In genomic region chrX:100768679-100769338, GRCh38 we compare ENCODE assay signal across 8 cellular contexts. TPM values are rescaled to one million over a fixed set of nuclear protein-coding genes. Genes with fewer than 3 reads are reported as not detected.
DNase-seq lines count a peak whose midpoint lies in the region; ATAC-seq and TF ChIP-seq lines count a peak whose summit lies in the region.

No MANE protein-coding gene starts in this region.

- no peak overlapping the region for H3K27ac ChIP-seq in HL-60 (replicated peaks)

- no peaks in the 10 kb centered on the region for H3K27me3 ChIP-seq in HL-60 (ENCODE audit: insufficient read depth, poor library complexity, severe bottlenecking)

- H3K4me1 Mint-ChIP-seq in activated CD8-positive, alpha-beta memory T cell treated with anti-CD3 and anti-CD28 coated beads, Interleukin-2, amount 10 ng/mL, durations not matched to agents 7 days and 5 days, result no peaks in the 10 kb centered on the region
- H3K4me1 Mint-ChIP-seq in naive B cell, result peaks cover 0 to 5% (median 4%) of the 10 kb centered on the region in 3 donors
- peaks cover 4% of the 10 kb centered on the region for H3K4me1 Mint-ChIP-seq in stimulated activated memory B cell treated with anti-CD40 and anti-IgM and Interleukin-4, amounts not matched to agents 10 μg/mL and 1 μg/mL and 100 μg/mL, for 72 hours

- no peaks in the 10 kb centered on the region for H3K36me3 Mint-ChIP-seq in activated CD8-positive, alpha-beta memory T cell treated with anti-CD3 and anti-CD28 coated beads, Interleukin-2, amount 10 ng/mL, durations not matched to agents 7 days and 5 days
- H3K36me3 Mint-ChIP-seq in naive B cell, result no peaks in the 10 kb centered on the region
- no peaks in the 10 kb centered on the region for H3K36me3 Mint-ChIP-seq in stimulated activated memory B cell treated with anti-CD40 and anti-IgM and Interleukin-4, amounts not matched to agents 10 μg/mL and 1 μg/mL and 100 μg/mL, for 72 hours

- H3K9me3 Mint-ChIP-seq in activated CD8-positive, alpha-beta memory T cell treated with anti-CD3 and anti-CD28 coated beads, Interleukin-2, amount 10 ng/mL, durations not matched to agents 7 days and 5 days (ENCODE audit: low read depth), result no peaks in the 10 kb centered on the region
- H3K9me3 Mint-ChIP-seq in naive B cell, result peaks cover 0 to 4% (median 0%) of the 10 kb centered on the region in 7 donors
- peaks cover 3% of the 10 kb centered on the region for H3K9me3 Mint-ChIP-seq in stimulated activated memory B cell treated with anti-CD40 and anti-IgM and Interleukin-4, amounts not matched to agents 10 μg/mL and 1 μg/mL and 100 μg/mL, for 72 hours

- H3K27ac Mint-ChIP-seq in activated CD8-positive, alpha-beta memory T cell treated with anti-CD3 and anti-CD28 coated beads, Interleukin-2, amount 10 ng/mL, durations not matched to agents 7 days and 5 days, result no peak overlapping the region
- H3K27ac Mint-ChIP-seq in naive B cell, result no peak overlapping the region
- no peak overlapping the region for H3K27ac Mint-ChIP-seq in stimulated activated memory B cell treated with anti-CD40 and anti-IgM and Interleukin-4, amounts not matched to agents 10 μg/mL and 1 μg/mL and 100 μg/mL, for 72 hours

- peak; percentile 25 to 85 for DNase-seq in HL-60 (ENCODE audit: low read depth in 1 of 2, low spot score in 1 of 2)
- peak; percentile 49 to 75 for DNase-seq in NOMO-1 (lab: John Stamatoyannopoulos, UW; ENCODE audit: unreplicated experiment in 2 of 2)
- DNase-seq in activated CD8-positive, alpha-beta memory T cell treated with anti-CD3 and anti-CD28 coated beads, Interleukin-2, amount 10 ng/mL, durations not matched to agents 7 days and 5 days, result peak; percentile 87
- DNase-seq in epidermal melanocyte (ENCODE audit: insufficient read length, low spot score), result peak; percentile 26
- peak; percentile 70 for DNase-seq in naive B cell

- peaks cover 35% of the 10 kb centered on the region for H3K27me3 Mint-ChIP-seq in activated CD8-positive, alpha-beta memory T cell treated with anti-CD3 and anti-CD28 coated beads, Interleukin-2, amount 10 ng/mL, durations not matched to agents 7 days and 5 days
- peaks cover 0 to 19% (median 0%) of the 10 kb centered on the region in 3 donors for H3K27me3 Mint-ChIP-seq in naive B cell
- H3K27me3 Mint-ChIP-seq in stimulated activated memory B cell treated with anti-CD40 and anti-IgM and Interleukin-4, amounts not matched to agents 10 μg/mL and 1 μg/mL and 100 μg/mL, for 72 hours, result no peaks in the 10 kb centered on the region

- TF ChIP-seq CTCF in GM12801 (IDR thresholded peaks at IDR 0.05; ENCODE audit: extremely low read depth, insufficient read length) (peak; percentile 83), HL-60 (IDR thresholded peaks at IDR 0.05; ENCODE audit: insufficient read depth, low read length) (peak; percentile 90)

- no peak for ATAC-seq in activated CD8-positive, alpha-beta memory T cell treated with anti-CD3 and anti-CD28 coated beads, Interleukin-2, amount 10 ng/mL, durations not matched to agents 7 days and 5 days
- peak; percentile 38 to 52 for ATAC-seq in naive B cell (ENCODE audit: low read depth in 2 of 2)
- ATAC-seq in stimulated activated memory B cell treated with anti-CD40 and anti-IgM and Interleukin-4, amounts not matched to agents 10 μg/mL and 1 μg/mL and 100 μg/mL, for 72 hours, result peak; percentile 56
- no peak for ATAC-seq in HG02588 (IDR thresholded peaks at IDR 0.05; ENCODE audit: unreplicated experiment)

- no peak overlapping the region for H3K4me3 Mint-ChIP-seq in activated CD8-positive, alpha-beta memory T cell treated with anti-CD3 and anti-CD28 coated beads, Interleukin-2, amount 10 ng/mL, durations not matched to agents 7 days and 5 days
- H3K4me3 Mint-ChIP-seq in naive B cell, result peak overlapping the region in 1 of 8 donors; percentile 32
- no peak overlapping the region for H3K4me3 Mint-ChIP-seq in stimulated activated memory B cell treated with anti-CD40 and anti-IgM and Interleukin-4, amounts not matched to agents 10 μg/mL and 1 μg/mL and 100 μg/mL, for 72 hours

- CTCF ChIA-PET in activated CD8-positive, alpha-beta memory T cell treated with anti-CD3 and anti-CD28 coated beads, Interleukin-2, amount 10 ng/mL, durations not matched to agents 7 days and 5 days (lab: Charles Lee), result interaction anchor here (0.6 to 4.3 kb wide), 18 partner anchors 10 to 262 kb away, joined by 3 to 27 read pairs (median 4); no protein-coding TSS in a partner anchor

- no peak overlapping the region for H3K4me3 ChIP-seq in HL-60 (replicated peaks; ENCODE audit: insufficient read depth, low read length)

RNA-seq across cellular contexts. Expression of gene SYTL4, which starts 36.9 kb away (rescaled TPM):
- not detected for total RNA-seq in activated CD8-positive, alpha-beta memory T cell treated with anti-CD3 and anti-CD28 coated beads, Interleukin-2, amount 10 ng/mL, durations not matched to agents 7 days and 5 days
- under 1 TPM in 4 of 6 donors, not detected in 2; 0.08 to 0.33 (median 0.23) TPM for polyA plus RNA-seq in naive B cell (ENCODE audit: low read depth in 6 of 6)

RNA-seq across cellular contexts. Expression of gene CSTF2, which starts 51.4 kb away (rescaled TPM):
- total RNA-seq in activated CD8-positive, alpha-beta memory T cell treated with anti-CD3 and anti-CD28 coated beads, Interleukin-2, amount 10 ng/mL, durations not matched to agents 7 days and 5 days, result 10 to 100 TPM; 38.9 to 44.5 TPM
- 10 to 100 TPM in 4 of 6 donors, 1 to 10 TPM in 2; 5.2 to 17.8 (median 11.0) TPM for polyA plus RNA-seq in naive B cell (ENCODE audit: low read depth in 6 of 6)

Comparison
In these comparisons a context has a peak if more than half of its experiments do, and no peak if none do; other contexts are left out.
1. DNase-seq: peak in every context shown above with its lines; median percentile 87 in activated CD8-positive, alpha-beta memory T cell treated with anti-CD3 and anti-CD28 coated beads, Interleukin-2, amount 10 ng/mL, durations not matched to agents 7 days and 5 days; 70 in naive B cell; 62 in NOMO-1; 55 in HL-60; 26 in epidermal melanocyte.
2. ATAC-seq: peak in naive B cell (2 of 2) and stimulated activated memory B cell treated with anti-CD40 and anti-IgM and Interleukin-4, amounts not matched to agents 10 μg/mL and 1 μg/mL and 100 μg/mL, for 72 hours (single experiment); none in activated CD8-positive, alpha-beta memory T cell treated with anti-CD3 and anti-CD28 coated beads, Interleukin-2, amount 10 ng/mL, durations not matched to agents 7 days and 5 days (single experiment) and HG02588 (single experiment).